17 cellular contexts compared by ENCODE assay signal in the genomic region with DNA sequence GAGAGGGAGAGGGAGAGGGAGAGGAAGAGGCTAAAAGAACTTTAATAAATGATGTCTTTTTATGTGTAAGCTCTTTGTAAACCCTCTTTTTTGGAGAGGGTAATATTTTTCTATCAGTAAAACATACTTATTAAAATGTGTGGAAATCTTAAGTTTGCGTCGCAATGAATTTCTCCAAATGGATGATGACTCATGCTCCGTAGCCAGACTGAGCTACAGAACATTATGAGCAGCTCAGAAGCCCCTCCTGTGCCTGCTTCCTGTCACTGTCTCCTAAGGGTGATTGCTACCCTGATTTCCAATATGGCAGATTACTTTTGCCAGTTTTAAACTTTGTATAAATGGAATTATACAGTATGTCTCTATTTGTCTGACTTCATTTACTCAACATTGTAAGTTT. TPM values are rescaled to one million over a fixed set of nuclear protein-coding genes. Genes with fewer than 3 reads are reported as not detected.
A peak's percentile ranks its signal among the peaks of the same experiment; 100 is the strongest.
DNase-seq lines count a peak whose midpoint lies in the region; ATAC-seq, FAIRE-seq and TF ChIP-seq lines count a peak whose summit lies in the region.
"Had no signal": no experiment of that assay in that cellular context is flagged by ENCODE, and none has a peak within 500 bp of the region (broad histone marks: within the 10 kb centered on the region; RNA-seq: fewer than 3 reads in every experiment).

No MANE protein-coding gene starts in this region.

- no peak for FAIRE-seq in A549 (lab: Jason Lieb, UNC)

- H3K4me2 ChIP-seq in A549 (no peak overlapping the region), SK-N-SH (peak overlapping the region; percentile 1; the same call in 1 of the 2 replicates)

- H3K27ac ChIP-seq in A549 (peak overlapping the region; percentile 39 to 92; a peak in 4 of 6 replicates), HEK293 (ENCODE audit: extremely low read depth, low read depth, low read length) (no peak overlapping the region), SK-N-SH (ENCODE audit: low read depth in 2 of 2, low read length in 1 of 2) (peak overlapping the region; percentile 60 to 99; a peak in 3 of 4 replicates)
- H3K27ac ChIP-seq: adrenal gland, colonic mucosa, heart left ventricle, WERI-Rb-1 had no signal

- 0 out of 2 replicates have a peak overlapping the region, but pooled peaks have one; percentile 69 for H2AFZ ChIP-seq in SK-N-SH (ENCODE audit: low read depth)

- TF ChIP-seq CTCF in A549 (IDR thresholded peaks at IDR 0.05) (no peak), HEK293 (tag by site-specific recombination; IDR thresholded peaks at IDR 0.05) (no peak), SK-N-SH (IDR thresholded peaks at IDR 0.05) (no peak), fibroblast of pulmonary artery (IDR thresholded peaks at IDR 0.05; ENCODE audit: low read length, missing control alignments) (no peak)

- peaks cover 37% of the 10 kb centered on the region for H3K4me1 ChIP-seq in A549
- peaks cover 10% of the 10 kb centered on the region for H3K4me1 ChIP-seq in HEK293 (ENCODE audit: control insufficient read depth, insufficient read depth, low read length)
- peaks cover 12 to 33% of the 10 kb centered on the region in 2 experiments for H3K4me1 ChIP-seq in SK-N-SH (ENCODE audit: control insufficient read depth in 1 of 2, insufficient read depth in 2 of 2, low read depth in 1 of 2, low read length in 1 of 2)
- H3K4me1 ChIP-seq: colonic mucosa had no signal

- H3K27me3 ChIP-seq in SK-N-SH (ENCODE audit: insufficient read depth) = no peaks in the 10 kb centered on the region
- H3K27me3 ChIP-seq: adrenal gland, colonic mucosa, heart left ventricle had no signal

- H3K79me2 ChIP-seq in SK-N-SH (ENCODE audit: insufficient read depth) = no peaks in the 10 kb centered on the region

- TF ChIP-seq RAD21 in A549 (conservative IDR thresholded peaks at IDR 0.05 in 1 of 2, IDR thresholded peaks at IDR 0.05 in 1 of 2) = no peak
- TF ChIP-seq RAD21 in SK-N-SH (IDR thresholded peaks at IDR 0.05; ENCODE audit: low read length) = no peak

- no peaks in the 10 kb centered on the region for H3K9me2 ChIP-seq in SK-N-SH

- no peak for ATAC-seq in A549
- ATAC-seq: activated CD8-positive, alpha-beta T cell treated with anti-CD3 and anti-CD28 coated beads, Interleukin-2, amount 10 ng/mL, durations not matched to agents 7 days and 5 days; mucosa of descending colon; stimulated activated memory B cell treated with anti-CD40 and anti-IgM and Interleukin-4, amounts not matched to agents 10 μg/mL and 1 μg/mL and 100 μg/mL, for 72 hours had no signal

- TF ChIP-seq EP300 in A549 (IDR thresholded peaks at IDR 0.05) (no peak), SK-N-SH (IDR thresholded peaks at IDR 0.05; ENCODE audit: borderline replicate concordance in 1 of 2, low read depth in 1 of 2, low read length in 1 of 2) (0 out of 4 replicates have a peak, but pooled peaks of 1 of the 2 experiments have one; percentile 30)

- peak in 1 of 2 experiments; percentile 32 for DNase-seq in A549 (ENCODE audit: low read depth in 1 of 2, low spot score in 1 of 2)
- no peak for DNase-seq in SK-N-SH
- DNase-seq in fibroblast of pulmonary artery (ENCODE audit: low read depth) = peak; percentile 70
- DNase-seq in NCI-H748 treated with DMSO at 0.1 percent for 48 hours (lab: John Stamatoyannopoulos, UW) = no peak
- DNase-seq in COR-L47 (lab: John Stamatoyannopoulos, UW) = no peak
- DNase-seq in OCI-M1 (lab: John Stamatoyannopoulos, UW) = no peak
- DNase-seq in NCI-H524 (lab: John Stamatoyannopoulos, UW) = no peak
- DNase-seq: activated CD8-positive, alpha-beta T cell treated with anti-CD3 and anti-CD28 coated beads, Interleukin-2, amount 10 ng/mL, durations not matched to agents 7 days and 5 days; colonic mucosa; heart left ventricle; mucosa of descending colon; NCI-H1436 treated with DMSO at 0.1 percent for 48 hours; SW 1271; WERI-Rb-1 had no signal

- WGBS in A549 (ENCODE audit: missing lambda C conversion rate) = 82% methylated on average over 3 of the region's 3 CpGs
- WGBS in SK-N-SH (ENCODE audit: low lambda C conversion rate) = 24% methylated on average over 3 of the region's 3 CpGs

- H4K20me1 ChIP-seq in SK-N-SH (ENCODE audit: insufficient read depth) = no peaks in the 10 kb centered on the region

- H3K9ac ChIP-seq in SK-N-SH = no peak overlapping the region; the same call in 1 of the 2 replicates

- CTCF ChIA-PET in A549 (lab: Yijun Ruan, JAX) (interaction anchor here (0.9 kb wide), 1 partner anchor 43 kb away, joined by 3 read pairs; no protein-coding TSS in a partner anchor), HEK293 (lab: Yijun Ruan, JAX) (interaction anchor here (0.7 kb wide), 1 partner anchor 1091 kb away, joined by 3 read pairs; no protein-coding TSS in a partner anchor), SK-N-SH (lab: Yijun Ruan, JAX) (interaction anchor here (0.6 to 3.0 kb wide), 2 partner anchors 29 to 260 kb away, joined by 3 to 11 read pairs; no protein-coding TSS in a partner anchor)

- no peaks in the 10 kb centered on the region for H3K36me3 ChIP-seq in HEK293 (ENCODE audit: control insufficient read depth in 2 of 2, insufficient read depth in 1 of 2, low read length in 2 of 2)
- H3K36me3 ChIP-seq in SK-N-SH (replicated peaks in 1 of 2; ENCODE audit: control insufficient read depth in 1 of 2, insufficient read depth in 2 of 2, low read length in 1 of 2) = no peaks in the 10 kb centered on the region
- H3K36me3 ChIP-seq: adrenal gland, colonic mucosa, heart left ventricle, WERI-Rb-1 had no signal

- no peak overlapping the region for H3K4me3 ChIP-seq in A549
- no peak overlapping the region for H3K4me3 ChIP-seq in HEK293 (ENCODE audit: low read depth, low read length)
- no peak overlapping the region for H3K4me3 ChIP-seq in SK-N-SH (ENCODE audit: low read depth in 2 of 2, low read length in 1 of 2)
- no peak overlapping the region for H3K4me3 ChIP-seq in fibroblast of pulmonary artery (replicated peaks; ENCODE audit: low read depth, low read length)
- H3K4me3 ChIP-seq: adrenal gland, colonic mucosa, heart left ventricle, mucosa of descending colon had no signal

- peaks cover 46% of the 10 kb centered on the region for H3F3A ChIP-seq in SK-N-SH (replicated peaks; ENCODE audit: insufficient read depth)

- H3K9me3 ChIP-seq in A549 (no peaks in the 10 kb centered on the region), HEK293 (ENCODE audit: control insufficient read depth, insufficient read depth, low read depth, low read length) (no peaks in the 10 kb centered on the region), SK-N-SH (no peaks in the 10 kb centered on the region)
- H3K9me3 ChIP-seq: adrenal gland, colonic mucosa, heart left ventricle, mucosa of descending colon had no signal

- no peak for TF ChIP-seq POLR2A in A549 (IDR thresholded peaks at IDR 0.05; ENCODE audit: low read length)

- POLR2A ChIA-PET in A549 (lab: Yijun Ruan, JAX) = interaction anchor here (1.1 to 1.5 kb wide), 2 partner anchors 47 to 138 kb away, joined by 3 to 9 read pairs; partner anchors contain the start of gene TRIM9
- POLR2A ChIA-PET in HEK293 (lab: Yijun Ruan, JAX) = interaction anchor here (1.3 kb wide), 1 partner anchor 48 kb away, joined by 3 read pairs; no protein-coding TSS in a partner anchor
- POLR2A ChIA-PET in SK-N-SH (lab: Yijun Ruan, JAX) = no interaction called here

TF ChIP-seq in A549, 52 proteins besides CTCF, POLR2A, EP300 and RAD21 (continues in another document):
- TF ChIP-seq, protein P1, sequence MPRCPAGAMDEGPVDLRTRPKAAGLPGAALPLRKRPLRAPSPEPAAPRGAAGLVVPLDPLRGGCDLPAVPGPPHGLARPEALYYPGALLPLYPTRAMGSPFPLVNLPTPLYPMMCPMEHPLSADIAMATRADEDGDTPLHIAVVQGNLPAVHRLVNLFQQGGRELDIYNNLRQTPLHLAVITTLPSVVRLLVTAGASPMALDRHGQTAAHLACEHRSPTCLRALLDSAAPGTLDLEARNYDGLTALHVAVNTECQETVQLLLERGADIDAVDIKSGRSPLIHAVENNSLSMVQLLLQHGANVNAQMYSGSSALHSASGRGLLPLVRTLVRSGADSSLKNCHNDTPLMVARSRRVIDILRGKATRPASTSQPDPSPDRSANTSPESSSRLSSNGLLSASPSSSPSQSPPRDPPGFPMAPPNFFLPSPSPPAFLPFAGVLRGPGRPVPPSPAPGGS (IDR thresholded peaks at IDR 0.05) = no peak

TF ChIP-seq in SK-N-SH, 30 proteins besides CTCF, POLR2A, EP300 and RAD21 (continues in another document):
- TF ChIP-seq NRF1 (IDR thresholded peaks at IDR 0.05; ENCODE audit: low read depth, low read length) = no peak
- no peak for TF ChIP-seq TAF1 (IDR thresholded peaks at IDR 0.05; ENCODE audit: borderline replicate concordance, low read depth, low read length)
- no peak for TF ChIP-seq RFX5 (IDR thresholded peaks at IDR 0.05; ENCODE audit: low read length)
- TF ChIP-seq FOSL2 (IDR thresholded peaks at IDR 0.05; ENCODE audit: borderline replicate concordance, low read depth) = peak; percentile 78; the same call in 1 of the 2 replicates
- TF ChIP-seq CHD2 (IDR thresholded peaks at IDR 0.05; ENCODE audit: low read length, partially characterized antibody) = no peak
- TF ChIP-seq, protein P2, sequence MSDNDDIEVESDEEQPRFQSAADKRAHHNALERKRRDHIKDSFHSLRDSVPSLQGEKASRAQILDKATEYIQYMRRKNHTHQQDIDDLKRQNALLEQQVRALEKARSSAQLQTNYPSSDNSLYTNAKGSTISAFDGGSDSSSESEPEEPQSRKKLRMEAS (IDR thresholded peaks at IDR 0.05; ENCODE audit: low read depth) = 0 out of 2 replicates have a peak, but pooled peaks have one; percentile 24

RNA-seq across cellular contexts. Expression of gene PYGL, which starts 13.0 kb away (rescaled TPM):
- polyA plus RNA-seq in A549 (2011; rRNA removed) = 119 and 122 TPM in 2 replicates
- polyA plus RNA-seq in A549 (2012; cell fraction: cytosol; rRNA removed) = 85.1 and 98.4 TPM in 2 replicates
- polyA plus RNA-seq in A549 (2012; cell fraction: nucleus; rRNA removed) = 70.7 and 72.6 TPM in 2 replicates
- 95.9 to 112 TPM (median 112 TPM) in 3 replicates for polyA plus RNA-seq in A549 (2017; fragmentation: RNase III; extraction: RNeasy Plus Mini Kit Qiagen cat#74134 plus additional on column Dnase treatment)
- polyA minus RNA-seq in A549 (2011; rRNA and poly(A)+ RNA removed) = 68.2 and 68.9 TPM in 2 replicates
- polyA plus RNA-seq in SK-N-SH (2012; rRNA removed) = 60.2 and 66.4 TPM in 2 replicates
- 62.8 and 70.4 TPM in 2 replicates for polyA plus RNA-seq in SK-N-SH (2012; cell fraction: cytosol; rRNA removed)
- 48.1 and 72.3 TPM in 2 replicates for polyA plus RNA-seq in SK-N-SH (2012; cell fraction: nucleus; rRNA removed)
